Comparison of ENCODE assay signal across 31 cellular contexts in the genomic region with DNA sequence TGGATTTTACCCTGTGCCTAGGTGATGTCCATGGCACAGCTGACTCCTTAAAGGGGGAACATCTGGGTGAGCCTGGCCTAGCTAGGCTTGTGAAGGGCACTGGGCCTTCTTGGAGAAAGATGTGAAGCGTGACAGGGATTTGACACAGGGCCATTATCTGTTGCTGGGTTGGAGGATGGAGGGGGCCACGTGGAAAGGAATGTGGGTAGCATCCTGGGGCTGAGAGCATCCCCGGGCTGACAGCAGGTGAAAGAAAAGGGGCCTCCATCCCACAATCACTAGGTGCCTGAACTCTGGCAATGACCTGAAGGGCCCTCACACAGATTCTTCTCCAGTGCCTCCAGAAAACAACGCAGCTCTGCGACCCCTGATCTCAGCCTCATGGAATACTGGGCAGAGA.
"Had no signal": no experiment of that assay in that cellular context is flagged by ENCODE, and none has a peak within 500 bp of the region (broad histone marks: within the 10 kb centered on the region; RNA-seq: fewer than 3 reads in every experiment).

No MANE protein-coding gene starts in this region.

- H3K4me1 ChIP-seq: parathyroid adenoma had no signal

- ATAC-seq: activated T-cell treated with anti-CD3 and anti-CD28 coated beads, Interleukin-2, amount 50 U/mL, for 4 hours; body of pancreas; esophagus mucosa; foreskin keratinocyte; heart right ventricle; left lung; lower lobe of right lung; naive thymus-derived CD4-positive, alpha-beta T cell; right cardiac atrium; SK-N-SH treated with all-trans-retinoic acid at 6 μM for 48 hours; stimulated activated naive CD8-positive, alpha-beta T cell treated with anti-CD3 and anti-CD28 coated beads, Interleukin-15, amount 100 ng/mL, for 72 hours; T-helper 17 cell; upper lobe of right lung had no signal

- H3K4me3 ChIP-seq: adrenal gland, body of pancreas, cardiac muscle cell, heart right ventricle, left lung, lower lobe of right lung, thyroid gland, upper lobe of right lung had no signal

- H3K9ac ChIP-seq: parathyroid adenoma had no signal

- DNase-seq: activated CD4-positive, alpha-beta memory T cell treated with anti-CD3 and anti-CD28 coated beads for 36 hours; activated CD4-positive, alpha-beta T cell treated with anti-CD3 and anti-CD28 coated beads, Interleukin-2, amount 10 ng/mL, durations not matched to agents 24 days and 14 days; activated CD4-positive, CD25-positive, alpha-beta regulatory T cell treated with anti-CD3 and anti-CD28 coated beads, Interleukin-2, amount 50 U/mL, for 72 hours; activated naive CD4-positive, alpha-beta T cell; activated T-cell treated with anti-CD3 and anti-CD28 coated beads, Interleukin-2, amount 50 U/mL, for 4 hours; adrenal gland; aorta; body of pancreas; cortex of kidney; foreskin keratinocyte; kidney glomerular epithelial cell; left lung; lower lobe of right lung; naive thymus-derived CD4-positive, alpha-beta T cell; nucleus accumbens; right cardiac atrium; stimulated activated CD4-positive, alpha-beta T cell treated with anti-CD3 and anti-CD28 coated beads, Interleukin-2, amount 100 ng/mL, for 48 hours; stimulated activated naive CD8-positive, alpha-beta T cell treated with anti-CD3 and anti-CD28 coated beads, Interleukin-15, amount 100 ng/mL, for 72 hours; substantia nigra; T-helper 17 cell; T1000; thyroid gland; upper lobe of right lung had no signal

- H2AFZ ChIP-seq: parathyroid adenoma had no signal

- H3K4me3 Mint-ChIP-seq: activated CD4-positive, alpha-beta memory T cell treated with anti-CD3 and anti-CD28 coated beads for 36 hours; activated CD4-positive, alpha-beta T cell treated with anti-CD3 and anti-CD28 coated beads, Interleukin-2, amount 10 ng/mL, durations not matched to agents 24 days and 14 days; activated naive CD8-positive, alpha-beta T cell; activated T-cell treated with anti-CD3 and anti-CD28 coated beads, Interleukin-2, amount 50 U/mL, for 4 hours; mesothelial cell of epicardium; naive thymus-derived CD4-positive, alpha-beta T cell; stimulated activated naive CD8-positive, alpha-beta T cell treated with anti-CD3 and anti-CD28 coated beads, Interleukin-15, amount 100 ng/mL, for 72 hours; T-helper 17 cell had no signal

- H3K9me3 Mint-ChIP-seq: activated CD4-positive, alpha-beta memory T cell treated with anti-CD3 and anti-CD28 coated beads for 36 hours; activated CD4-positive, alpha-beta T cell treated with anti-CD3 and anti-CD28 coated beads, Interleukin-2, amount 10 ng/mL, durations not matched to agents 24 days and 14 days; activated T-cell treated with anti-CD3 and anti-CD28 coated beads, Interleukin-2, amount 50 U/mL, for 4 hours; activated T-helper 2 cell treated with anti-CD3 and anti-CD28 coated beads, Interferon-gamma antibody, Interleukin-2, Interleukin-4, amounts not matched to agents 10 μg/mL and 5 μg/mL and 100 μg/mL, durations not matched to agents 14 hours and 24 hours and 36 hours had no signal

- H3K36me3 ChIP-seq: adrenal gland, cardiac muscle cell, lower lobe of right lung, thyroid gland, upper lobe of right lung had no signal

- H3K36me3 Mint-ChIP-seq: activated naive CD8-positive, alpha-beta T cell had no signal

- H3K27me3 ChIP-seq: adrenal gland, body of pancreas, cardiac muscle cell, foreskin keratinocyte, heart right ventricle, left lung, thyroid gland, upper lobe of right lung had no signal

- H3K9me3 ChIP-seq: adrenal gland, body of pancreas, heart right ventricle, left lung, lower lobe of right lung, thyroid gland, upper lobe of right lung had no signal

- H3K27ac Mint-ChIP-seq: activated CD4-positive, alpha-beta memory T cell treated with anti-CD3 and anti-CD28 coated beads for 36 hours; activated CD4-positive, alpha-beta T cell treated with anti-CD3 and anti-CD28 coated beads, Interleukin-2, amount 10 ng/mL, durations not matched to agents 24 days and 14 days; activated naive CD8-positive, alpha-beta T cell; activated T-helper 2 cell treated with anti-CD3 and anti-CD28 coated beads, Interferon-gamma antibody, Interleukin-2, Interleukin-4, amounts not matched to agents 10 μg/mL and 5 μg/mL and 100 μg/mL, durations not matched to agents 14 hours and 24 hours and 36 hours; mesothelial cell of epicardium; T-helper 17 cell had no signal

- H3K27me3 Mint-ChIP-seq: activated CD4-positive, alpha-beta memory T cell treated with anti-CD3 and anti-CD28 coated beads for 36 hours; activated CD4-positive, alpha-beta T cell treated with anti-CD3 and anti-CD28 coated beads, Interleukin-2, amount 10 ng/mL, durations not matched to agents 24 days and 14 days; activated naive CD8-positive, alpha-beta T cell; naive thymus-derived CD4-positive, alpha-beta T cell; stimulated activated naive CD8-positive, alpha-beta T cell treated with anti-CD3 and anti-CD28 coated beads, Interleukin-15, amount 100 ng/mL, for 72 hours; T-helper 17 cell had no signal

- H3K27ac ChIP-seq: adrenal gland, body of pancreas, cardiac muscle cell, foreskin keratinocyte, heart right ventricle, lower lobe of right lung, parathyroid adenoma, thyroid gland, upper lobe of right lung had no signal
